ENCODE assay signal across 1 cellular context in the genomic region with DNA sequence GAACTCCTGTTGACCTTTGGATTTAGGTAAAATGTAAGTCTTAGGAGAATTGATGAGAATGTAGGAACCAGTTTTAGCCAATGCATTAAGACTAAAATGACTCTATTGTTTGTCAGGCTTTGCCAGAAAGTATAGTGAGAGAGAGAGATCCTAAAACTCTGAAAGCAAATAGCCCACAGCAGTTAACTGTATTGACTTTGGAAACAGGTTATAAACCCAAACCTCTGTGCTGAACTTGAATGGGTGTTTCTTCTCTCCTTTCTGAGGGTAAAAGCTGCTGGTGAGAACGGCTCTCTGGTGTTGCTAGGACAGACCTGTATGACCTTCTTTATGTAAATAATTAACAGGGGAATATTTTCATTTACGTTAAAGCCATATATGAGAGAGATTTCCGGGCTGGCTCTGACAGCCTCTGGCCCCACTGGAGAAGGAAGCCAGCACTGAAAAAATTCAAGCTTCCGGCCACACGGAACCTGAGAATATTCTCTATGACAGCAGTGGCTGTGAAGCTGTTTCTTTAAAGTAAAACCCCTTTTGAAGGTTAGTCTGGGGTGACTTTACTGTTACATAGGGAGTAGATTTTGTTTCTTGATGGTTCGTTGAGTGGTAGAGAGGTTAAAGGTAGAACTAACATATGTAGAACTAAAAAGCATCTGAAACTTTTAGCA.
A peak's percentile ranks its signal among the peaks of the same experiment; 100 is the strongest.
TF ChIP-seq lines count a peak whose summit lies in the region.

No MANE protein-coding gene starts in this region.

TF ChIP-seq in GM12878, 131 proteins besides CTCF, POLR2A, EP300 and RAD21 (continued from another document and continues in another):
- TF ChIP-seq, protein P1, sequence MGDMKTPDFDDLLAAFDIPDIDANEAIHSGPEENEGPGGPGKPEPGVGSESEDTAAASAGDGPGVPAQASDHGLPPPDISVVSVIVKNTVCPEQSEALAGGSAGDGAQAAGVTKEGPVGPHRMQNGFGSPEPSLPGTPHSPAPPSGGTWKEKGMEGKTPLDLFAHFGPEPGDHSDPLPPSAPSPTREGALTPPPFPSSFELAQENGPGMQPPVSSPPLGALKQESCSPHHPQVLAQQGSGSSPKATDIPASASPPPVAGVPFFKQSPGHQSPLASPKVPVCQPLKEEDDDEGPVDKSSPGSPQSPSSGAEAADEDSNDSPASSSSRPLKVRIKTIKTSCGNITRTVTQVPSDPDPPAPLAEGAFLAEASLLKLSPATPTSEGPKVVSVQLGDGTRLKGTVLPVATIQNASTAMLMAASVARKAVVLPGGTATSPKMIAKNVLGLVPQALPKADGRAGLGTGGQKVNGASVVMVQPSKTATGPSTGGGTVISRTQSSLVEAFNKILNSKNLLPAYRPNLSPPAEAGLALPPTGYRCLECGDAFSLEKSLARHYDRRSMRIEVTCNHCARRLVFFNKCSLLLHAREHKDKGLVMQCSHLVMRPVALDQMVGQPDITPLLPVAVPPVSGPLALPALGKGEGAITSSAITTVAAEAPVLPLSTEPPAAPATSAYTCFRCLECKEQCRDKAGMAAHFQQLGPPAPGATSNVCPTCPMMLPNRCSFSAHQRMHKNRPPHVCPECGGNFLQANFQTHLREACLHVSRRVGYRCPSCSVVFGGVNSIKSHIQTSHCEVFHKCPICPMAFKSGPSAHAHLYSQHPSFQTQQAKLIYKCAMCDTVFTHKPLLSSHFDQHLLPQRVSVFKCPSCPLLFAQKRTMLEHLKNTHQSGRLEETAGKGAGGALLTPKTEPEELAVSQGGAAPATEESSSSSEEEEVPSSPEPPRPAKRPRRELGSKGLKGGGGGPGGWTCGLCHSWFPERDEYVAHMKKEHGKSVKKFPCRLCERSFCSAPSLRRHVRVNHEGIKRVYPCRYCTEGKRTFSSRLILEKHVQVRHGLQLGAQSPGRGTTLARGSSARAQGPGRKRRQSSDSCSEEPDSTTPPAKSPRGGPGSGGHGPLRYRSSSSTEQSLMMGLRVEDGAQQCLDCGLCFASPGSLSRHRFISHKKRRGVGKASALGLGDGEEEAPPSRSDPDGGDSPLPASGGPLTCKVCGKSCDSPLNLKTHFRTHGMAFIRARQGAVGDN (IDR thresholded peaks at IDR 0.05): peak; percentile 52; the same call in 1 of the 2 replicates
- TF ChIP-seq, protein P2, sequence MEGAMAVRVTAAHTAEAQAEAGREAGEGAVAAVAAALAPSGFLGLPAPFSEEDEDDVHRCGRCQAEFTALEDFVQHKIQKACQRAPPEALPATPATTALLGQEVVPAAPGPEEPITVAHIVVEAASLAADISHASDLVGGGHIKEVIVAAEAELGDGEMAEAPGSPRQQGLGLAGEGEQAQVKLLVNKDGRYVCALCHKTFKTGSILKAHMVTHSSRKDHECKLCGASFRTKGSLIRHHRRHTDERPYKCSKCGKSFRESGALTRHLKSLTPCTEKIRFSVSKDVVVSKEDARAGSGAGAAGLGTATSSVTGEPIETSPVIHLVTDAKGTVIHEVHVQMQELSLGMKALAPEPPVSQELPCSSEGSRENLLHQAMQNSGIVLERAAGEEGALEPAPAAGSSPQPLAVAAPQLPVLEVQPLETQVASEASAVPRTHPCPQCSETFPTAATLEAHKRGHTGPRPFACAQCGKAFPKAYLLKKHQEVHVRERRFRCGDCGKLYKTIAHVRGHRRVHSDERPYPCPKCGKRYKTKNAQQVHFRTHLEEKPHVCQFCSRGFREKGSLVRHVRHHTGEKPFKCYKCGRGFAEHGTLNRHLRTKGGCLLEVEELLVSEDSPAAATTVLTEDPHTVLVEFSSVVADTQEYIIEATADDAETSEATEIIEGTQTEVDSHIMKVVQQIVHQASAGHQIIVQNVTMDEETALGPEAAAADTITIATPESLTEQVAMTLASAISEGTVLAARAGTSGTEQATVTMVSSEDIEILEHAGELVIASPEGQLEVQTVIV (IDR thresholded peaks at IDR 0.05; ENCODE audit: borderline replicate concordance, partially characterized antibody): peak; percentile 34
- TF ChIP-seq KLF5 (IDR thresholded peaks at IDR 0.05; ENCODE audit: partially characterized antibody) (peak; percentile 34), FOS (IDR thresholded peaks at IDR 0.05; ENCODE audit: borderline replicate concordance, extremely low read depth, insufficient read length) (no peak), PAX5 (IDR thresholded peaks at IDR 0.05; ENCODE audit: borderline replicate concordance, low read depth, low read length) (no peak), LARP7 (IDR thresholded peaks at IDR 0.05) (no peak), JUND (IDR thresholded peaks at IDR 0.05; ENCODE audit: low read depth, low read length) (no peak), MYB (IDR thresholded peaks at IDR 0.05; ENCODE audit: borderline replicate concordance, low read depth, low read length) (no peak), CBX3 (IDR thresholded peaks at IDR 0.05; ENCODE audit: borderline replicate concordance, low read depth) (no peak), TCF3 (IDR thresholded peaks at IDR 0.05; ENCODE audit: borderline replicate concordance, insufficient read depth, low read depth, low read length) (no peak), TARDBP (IDR thresholded peaks at IDR 0.05; ENCODE audit: borderline replicate concordance) (no peak), MEF2A (IDR thresholded peaks at IDR 0.05; ENCODE audit: insufficient read depth, low read depth, low read length) (no peak), RAD51 (IDR thresholded peaks at IDR 0.05) (no peak), NFXL1 (IDR thresholded peaks at IDR 0.05; ENCODE audit: borderline replicate concordance) (no peak), CEBPB (IDR thresholded peaks at IDR 0.05; ENCODE audit: borderline replicate concordance in 1 of 2, low read depth in 2 of 2, low read length in 2 of 2) (no peak), MTA3 (IDR thresholded peaks at IDR 0.05; ENCODE audit: borderline replicate concordance, low read length) (no peak), IRF4 (IDR thresholded peaks at IDR 0.05; ENCODE audit: low read depth, low read length) (no peak), CHD2 (IDR thresholded peaks at IDR 0.05; ENCODE audit: borderline replicate concordance, low read depth, low read length) (peak; percentile 41; the same call in 1 of the 2 replicates)
- TF ChIP-seq, protein P3, sequence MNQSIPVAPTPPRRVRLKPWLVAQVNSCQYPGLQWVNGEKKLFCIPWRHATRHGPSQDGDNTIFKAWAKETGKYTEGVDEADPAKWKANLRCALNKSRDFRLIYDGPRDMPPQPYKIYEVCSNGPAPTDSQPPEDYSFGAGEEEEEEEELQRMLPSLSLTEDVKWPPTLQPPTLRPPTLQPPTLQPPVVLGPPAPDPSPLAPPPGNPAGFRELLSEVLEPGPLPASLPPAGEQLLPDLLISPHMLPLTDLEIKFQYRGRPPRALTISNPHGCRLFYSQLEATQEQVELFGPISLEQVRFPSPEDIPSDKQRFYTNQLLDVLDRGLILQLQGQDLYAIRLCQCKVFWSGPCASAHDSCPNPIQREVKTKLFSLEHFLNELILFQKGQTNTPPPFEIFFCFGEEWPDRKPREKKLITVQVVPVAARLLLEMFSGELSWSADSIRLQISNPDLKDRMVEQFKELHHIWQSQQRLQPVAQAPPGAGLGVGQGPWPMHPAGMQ (IDR thresholded peaks at IDR 0.05; ENCODE audit: borderline replicate concordance): no peak
- TF ChIP-seq, protein P4, sequence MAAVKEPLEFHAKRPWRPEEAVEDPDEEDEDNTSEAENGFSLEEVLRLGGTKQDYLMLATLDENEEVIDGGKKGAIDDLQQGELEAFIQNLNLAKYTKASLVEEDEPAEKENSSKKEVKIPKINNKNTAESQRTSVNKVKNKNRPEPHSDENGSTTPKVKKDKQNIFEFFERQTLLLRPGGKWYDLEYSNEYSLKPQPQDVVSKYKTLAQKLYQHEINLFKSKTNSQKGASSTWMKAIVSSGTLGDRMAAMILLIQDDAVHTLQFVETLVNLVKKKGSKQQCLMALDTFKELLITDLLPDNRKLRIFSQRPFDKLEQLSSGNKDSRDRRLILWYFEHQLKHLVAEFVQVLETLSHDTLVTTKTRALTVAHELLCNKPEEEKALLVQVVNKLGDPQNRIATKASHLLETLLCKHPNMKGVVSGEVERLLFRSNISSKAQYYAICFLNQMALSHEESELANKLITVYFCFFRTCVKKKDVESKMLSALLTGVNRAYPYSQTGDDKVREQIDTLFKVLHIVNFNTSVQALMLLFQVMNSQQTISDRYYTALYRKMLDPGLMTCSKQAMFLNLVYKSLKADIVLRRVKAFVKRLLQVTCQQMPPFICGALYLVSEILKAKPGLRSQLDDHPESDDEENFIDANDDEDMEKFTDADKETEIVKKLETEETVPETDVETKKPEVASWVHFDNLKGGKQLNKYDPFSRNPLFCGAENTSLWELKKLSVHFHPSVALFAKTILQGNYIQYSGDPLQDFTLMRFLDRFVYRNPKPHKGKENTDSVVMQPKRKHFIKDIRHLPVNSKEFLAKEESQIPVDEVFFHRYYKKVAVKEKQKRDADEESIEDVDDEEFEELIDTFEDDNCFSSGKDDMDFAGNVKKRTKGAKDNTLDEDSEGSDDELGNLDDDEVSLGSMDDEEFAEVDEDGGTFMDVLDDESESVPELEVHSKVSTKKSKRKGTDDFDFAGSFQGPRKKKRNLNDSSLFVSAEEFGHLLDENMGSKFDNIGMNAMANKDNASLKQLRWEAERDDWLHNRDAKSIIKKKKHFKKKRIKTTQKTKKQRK (IDR thresholded peaks at IDR 0.05; ENCODE audit: low read depth, low read length): no peak
- TF ChIP-seq, protein P5, sequence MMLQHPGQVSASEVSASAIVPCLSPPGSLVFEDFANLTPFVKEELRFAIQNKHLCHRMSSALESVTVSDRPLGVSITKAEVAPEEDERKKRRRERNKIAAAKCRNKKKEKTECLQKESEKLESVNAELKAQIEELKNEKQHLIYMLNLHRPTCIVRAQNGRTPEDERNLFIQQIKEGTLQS (IDR thresholded peaks at IDR 0.05; ENCODE audit: borderline replicate concordance, extremely low read depth, low read depth, low read length): no peak
- TF ChIP-seq, protein P6, sequence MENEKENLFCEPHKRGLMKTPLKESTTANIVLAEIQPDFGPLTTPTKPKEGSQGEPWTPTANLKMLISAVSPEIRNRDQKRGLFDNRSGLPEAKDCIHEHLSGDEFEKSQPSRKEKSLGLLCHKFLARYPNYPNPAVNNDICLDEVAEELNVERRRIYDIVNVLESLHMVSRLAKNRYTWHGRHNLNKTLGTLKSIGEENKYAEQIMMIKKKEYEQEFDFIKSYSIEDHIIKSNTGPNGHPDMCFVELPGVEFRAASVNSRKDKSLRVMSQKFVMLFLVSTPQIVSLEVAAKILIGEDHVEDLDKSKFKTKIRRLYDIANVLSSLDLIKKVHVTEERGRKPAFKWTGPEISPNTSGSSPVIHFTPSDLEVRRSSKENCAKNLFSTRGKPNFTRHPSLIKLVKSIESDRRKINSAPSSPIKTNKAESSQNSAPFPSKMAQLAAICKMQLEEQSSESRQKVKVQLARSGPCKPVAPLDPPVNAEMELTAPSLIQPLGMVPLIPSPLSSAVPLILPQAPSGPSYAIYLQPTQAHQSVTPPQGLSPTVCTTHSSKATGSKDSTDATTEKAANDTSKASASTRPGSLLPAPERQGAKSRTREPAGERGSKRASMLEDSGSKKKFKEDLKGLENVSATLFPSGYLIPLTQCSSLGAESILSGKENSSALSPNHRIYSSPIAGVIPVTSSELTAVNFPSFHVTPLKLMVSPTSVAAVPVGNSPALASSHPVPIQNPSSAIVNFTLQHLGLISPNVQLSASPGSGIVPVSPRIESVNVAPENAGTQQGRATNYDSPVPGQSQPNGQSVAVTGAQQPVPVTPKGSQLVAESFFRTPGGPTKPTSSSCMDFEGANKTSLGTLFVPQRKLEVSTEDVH (IDR thresholded peaks at IDR 0.05; ENCODE audit: low read depth, partially characterized antibody): peak; percentile 47
- TF ChIP-seq, protein P7, sequence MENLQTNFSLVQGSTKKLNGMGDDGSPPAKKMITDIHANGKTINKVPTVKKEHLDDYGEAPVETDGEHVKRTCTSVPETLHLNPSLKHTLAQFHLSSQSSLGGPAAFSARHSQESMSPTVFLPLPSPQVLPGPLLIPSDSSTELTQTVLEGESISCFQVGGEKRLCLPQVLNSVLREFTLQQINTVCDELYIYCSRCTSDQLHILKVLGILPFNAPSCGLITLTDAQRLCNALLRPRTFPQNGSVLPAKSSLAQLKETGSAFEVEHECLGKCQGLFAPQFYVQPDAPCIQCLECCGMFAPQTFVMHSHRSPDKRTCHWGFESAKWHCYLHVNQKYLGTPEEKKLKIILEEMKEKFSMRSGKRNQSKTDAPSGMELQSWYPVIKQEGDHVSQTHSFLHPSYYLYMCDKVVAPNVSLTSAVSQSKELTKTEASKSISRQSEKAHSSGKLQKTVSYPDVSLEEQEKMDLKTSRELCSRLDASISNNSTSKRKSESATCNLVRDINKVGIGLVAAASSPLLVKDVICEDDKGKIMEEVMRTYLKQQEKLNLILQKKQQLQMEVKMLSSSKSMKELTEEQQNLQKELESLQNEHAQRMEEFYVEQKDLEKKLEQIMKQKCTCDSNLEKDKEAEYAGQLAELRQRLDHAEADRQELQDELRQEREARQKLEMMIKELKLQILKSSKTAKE (IDR thresholded peaks at IDR 0.05; ENCODE audit: low read depth, poor library complexity, severe bottlenecking): peak; percentile 56
- TF ChIP-seq, protein P8, sequence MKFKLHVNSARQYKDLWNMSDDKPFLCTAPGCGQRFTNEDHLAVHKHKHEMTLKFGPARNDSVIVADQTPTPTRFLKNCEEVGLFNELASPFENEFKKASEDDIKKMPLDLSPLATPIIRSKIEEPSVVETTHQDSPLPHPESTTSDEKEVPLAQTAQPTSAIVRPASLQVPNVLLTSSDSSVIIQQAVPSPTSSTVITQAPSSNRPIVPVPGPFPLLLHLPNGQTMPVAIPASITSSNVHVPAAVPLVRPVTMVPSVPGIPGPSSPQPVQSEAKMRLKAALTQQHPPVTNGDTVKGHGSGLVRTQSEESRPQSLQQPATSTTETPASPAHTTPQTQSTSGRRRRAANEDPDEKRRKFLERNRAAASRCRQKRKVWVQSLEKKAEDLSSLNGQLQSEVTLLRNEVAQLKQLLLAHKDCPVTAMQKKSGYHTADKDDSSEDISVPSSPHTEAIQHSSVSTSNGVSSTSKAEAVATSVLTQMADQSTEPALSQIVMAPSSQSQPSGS (IDR thresholded peaks at IDR 0.05; ENCODE audit: low read length): peak; percentile 55
